Comparison of ENCODE assay signal across 1 cellular context in genomic region chr19:50333235-50333736, GRCh38.
TF ChIP-seq lines count a peak whose summit lies in the region.

No MANE protein-coding gene starts in this region.

TF ChIP-seq in K562, 482 proteins besides CTCF, POLR2A, EP300 and RAD21 (continued from another document and continues in another):
- no peak for TF ChIP-seq ZNF318 (IDR thresholded peaks at IDR 0.05; ENCODE audit: borderline replicate concordance in 1 of 2, low read depth in 1 of 2)
- TF ChIP-seq ZNF551 (CRISPR knock-in tag; IDR thresholded peaks at IDR 0.05), result no peak
- no peak; the same call in 1 of the 2 replicates for TF ChIP-seq ELF1 (tag; IDR thresholded peaks at IDR 0.05)
- TF ChIP-seq SNRNP70 (optimal IDR thresholded peaks at IDR 0.05; ENCODE audit: low read depth, low read length), result no peak
- TF ChIP-seq ARNT (IDR thresholded peaks at IDR 0.05), result no peak
- TF ChIP-seq ZBTB7A (IDR thresholded peaks at IDR 0.05; ENCODE audit: borderline replicate concordance, control insufficient read depth, low read depth, low read length), result peak; percentile 72; the same call in 1 of the 2 replicates
- no peak; the same call in 1 of the 2 replicates for TF ChIP-seq RHOXF2B (CRISPR knock-in tag; conservative IDR thresholded peaks at IDR 0.05)
- TF ChIP-seq THRAP3 (IDR thresholded peaks at IDR 0.05; ENCODE audit: borderline replicate concordance), result no peak
- TF ChIP-seq BMI1 (IDR thresholded peaks at IDR 0.05; ENCODE audit: low read length), result no peak
- TF ChIP-seq ZNF24 (IDR thresholded peaks at IDR 0.05), result no peak
- TF ChIP-seq RBM34 (IDR thresholded peaks at IDR 0.05; ENCODE audit: borderline replicate concordance, insufficient read depth, low read length), result no peak
- TF ChIP-seq MXI1 (IDR thresholded peaks at IDR 0.05; ENCODE audit: low read depth, low read length), result no peak
- TF ChIP-seq ZNF311 (CRISPR knock-in tag; IDR thresholded peaks at IDR 0.05), result no peak
- no peak for TF ChIP-seq PHB (CRISPR knock-in tag; IDR thresholded peaks at IDR 0.05)
- no peak for TF ChIP-seq CHAMP1 (IDR thresholded peaks at IDR 0.05)
- no peak for TF ChIP-seq KDM5B (IDR thresholded peaks at IDR 0.05; ENCODE audit: insufficient replicate concordance, low read depth, low read length)
- peak; percentile 21; the same call in 1 of the 2 replicates for TF ChIP-seq RB1 (IDR thresholded peaks at IDR 0.05; ENCODE audit: low read depth)
- TF ChIP-seq ZBED1 (IDR thresholded peaks at IDR 0.05), result peak; percentile 98
- no peak for TF ChIP-seq HBP1 (CRISPR knock-in tag; IDR thresholded peaks at IDR 0.05)
- no peak for TF ChIP-seq ZFP36 (IDR thresholded peaks at IDR 0.05; ENCODE audit: low read depth, low read length, partially characterized antibody)
- no peak for TF ChIP-seq ZNF134 (CRISPR knock-in tag; conservative IDR thresholded peaks at IDR 0.05)
- no peak for TF ChIP-seq NFE2 (IDR thresholded peaks at IDR 0.05; ENCODE audit: low read depth)
- TF ChIP-seq CXXC5 (CRISPR knock-in tag; IDR thresholded peaks at IDR 0.05), result peak; percentile 55
- TF ChIP-seq RREB1 (CRISPR knock-in tag; IDR thresholded peaks at IDR 0.05), result no peak
- no peak for TF ChIP-seq ZNF384 (IDR thresholded peaks at IDR 0.05; ENCODE audit: low read depth, low read length)
- no peak for TF ChIP-seq MCM7 (IDR thresholded peaks at IDR 0.05)
- no peak for TF ChIP-seq SMAD3 (CRISPR knock-in tag; conservative IDR thresholded peaks at IDR 0.05)
- TF ChIP-seq CHD4 (IDR thresholded peaks at IDR 0.05; ENCODE audit: insufficient read depth, insufficient replicate concordance, low read depth, low read length, poor library complexity, severe bottlenecking), result peak; percentile 82
- TF ChIP-seq GABPB2 (CRISPR knock-in tag; conservative IDR thresholded peaks at IDR 0.05), result no peak
- TF ChIP-seq IRF1 (CRISPR knock-in tag; IDR thresholded peaks at IDR 0.05; ENCODE audit: borderline replicate concordance), result no peak
- no peak for TF ChIP-seq POLR2B (IDR thresholded peaks at IDR 0.05; ENCODE audit: low read depth, partially characterized antibody)
- 0 out of 2 replicates have a peak, but pooled peaks have one; percentile 15 for TF ChIP-seq GATAD2A (IDR thresholded peaks at IDR 0.05)
- no peak for TF ChIP-seq ZNF77 (CRISPR knock-in tag; IDR thresholded peaks at IDR 0.05)
- no peak for TF ChIP-seq ZC3H8 (IDR thresholded peaks at IDR 0.05)
- no peak for TF ChIP-seq KAT8 (IDR thresholded peaks at IDR 0.05; ENCODE audit: low read depth)
- no peak for TF ChIP-seq NR2C2 (CRISPR knock-in tag; IDR thresholded peaks at IDR 0.05)
- TF ChIP-seq NR2C2 (tag; IDR thresholded peaks at IDR 0.05), result peak; percentile 81
- TF ChIP-seq MTA2 (IDR thresholded peaks at IDR 0.05; ENCODE audit: low read depth), result no peak
- TF ChIP-seq EZH2 (IDR thresholded peaks at IDR 0.05; ENCODE audit: borderline replicate concordance, low read depth, low read length), result no peak
- TF ChIP-seq TGIF2 (CRISPR knock-in tag; IDR thresholded peaks at IDR 0.05), result no peak
- TF ChIP-seq TARDBP (IDR thresholded peaks at IDR 0.05), result 0 out of 2 replicates have a peak, but pooled peaks have one; percentile 32
- TF ChIP-seq NR2C1 (IDR thresholded peaks at IDR 0.05), result peak; percentile 24; the same call in 1 of the 2 replicates
- peak; percentile 61; the same call in 1 of the 2 replicates for TF ChIP-seq NR2C1 (tag; IDR thresholded peaks at IDR 0.05)
- peak; percentile 85 for TF ChIP-seq MYNN (IDR thresholded peaks at IDR 0.05)
- TF ChIP-seq MYNN (CRISPR knock-in tag; IDR thresholded peaks at IDR 0.05), result no peak
- TF ChIP-seq ZNF280A (IDR thresholded peaks at IDR 0.05; ENCODE audit: low read depth, partially characterized antibody), result no peak
- TF ChIP-seq ZNF699 (CRISPR knock-in tag; IDR thresholded peaks at IDR 0.05; ENCODE audit: insufficient replicate concordance), result no peak
- no peak for TF ChIP-seq ZFX (CRISPR knock-in tag; IDR thresholded peaks at IDR 0.05)
